8 cellular contexts compared by ENCODE assay signal in the genomic region with DNA sequence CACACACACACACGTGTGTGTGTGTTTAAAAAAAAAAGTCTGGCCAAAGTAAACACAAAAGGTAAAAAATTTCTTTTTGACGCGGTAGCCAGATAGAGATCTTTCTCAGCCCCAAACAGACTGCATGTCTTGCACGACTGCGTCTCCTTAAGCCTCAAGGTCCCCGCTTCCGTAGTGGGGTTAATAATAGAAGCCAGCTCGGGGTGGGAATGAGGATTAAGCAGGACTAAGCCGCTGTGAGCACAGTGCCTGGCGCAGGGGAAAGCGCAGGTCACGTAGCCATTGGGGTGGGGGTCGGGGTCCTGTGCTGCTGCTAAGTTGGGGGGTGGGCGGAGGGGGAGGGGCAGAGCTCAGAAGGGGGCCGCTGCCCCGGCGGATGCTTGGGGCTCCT. TPM values are rescaled to one million over a fixed set of nuclear protein-coding genes. Genes with fewer than 3 reads are reported as not detected.
DNase-seq lines count a peak whose midpoint lies in the region; ATAC-seq and TF ChIP-seq lines count a peak whose summit lies in the region.

No MANE protein-coding gene starts in this region.

- H3K27me3 ChIP-seq in MG63 = no peaks in the 10 kb centered on the region
- H3K27me3 ChIP-seq in neuron (ENCODE audit: insufficient read depth, low read length) = no peaks in the 10 kb centered on the region

- peaks cover 35% of the 10 kb centered on the region for H3K4me1 ChIP-seq in neuron (ENCODE audit: insufficient read depth, low read length)

- no peaks in the 10 kb centered on the region for H3K9me3 ChIP-seq in MG63
- no peaks in the 10 kb centered on the region for H3K9me3 ChIP-seq in neuron (ENCODE audit: low read length)

- ATAC-seq in Right ventricle myocardium inferior (peak; percentile 49), GM21390 (IDR thresholded peaks at IDR 0.05; ENCODE audit: unreplicated experiment) (no peak)

- no peak overlapping the region for H2AFZ ChIP-seq in neuron (ENCODE audit: low read depth, low read length)

- H3K36me3 ChIP-seq in MG63 (peaks cover 16% of the 10 kb centered on the region), neuron (ENCODE audit: insufficient read depth, low read length) (peaks cover 2% of the 10 kb centered on the region)

- no peak for TF ChIP-seq CTCF in fibroblast of pulmonary artery (IDR thresholded peaks at IDR 0.05; ENCODE audit: low read length, missing control alignments)

- DNase-seq in Right ventricle myocardium inferior (ENCODE audit: missing footprints) = no peak
- no peak for DNase-seq in cardiac septum (ENCODE audit: low spot score)
- no peak for DNase-seq in MG63
- peak; percentile 19 for DNase-seq in activated CD8-positive, alpha-beta memory T cell treated with anti-CD3 and anti-CD28 coated beads, Interleukin-2, amount 50 U/mL, for 4 hours
- DNase-seq in fibroblast of pulmonary artery (ENCODE audit: low read depth) = peak; percentile 27
- no peak for DNase-seq in cerebellar nuclear complex (lab: John Stamatoyannopoulos, UW)

- intact Hi-C loops in Right ventricle myocardium inferior (cut with DNase I) = loop anchor here (1.0 kb wide), 1 partner anchor 48 kb away; a partner anchor contains a TSS
- intact Hi-C loops in cardiac septum (cut with DNase I) = loop anchor here (5.0 to 10.0 kb wide), 2 partner anchors 48 to 85 kb away; a partner anchor contains a TSS

- peak overlapping the region; percentile 53 for H3K4me3 ChIP-seq in MG63
- H3K4me3 ChIP-seq in fibroblast of pulmonary artery (replicated peaks; ENCODE audit: low read depth, low read length) = peak overlapping the region; percentile 63
- H3K4me3 ChIP-seq in neuron (ENCODE audit: low read length) = peak overlapping the region; percentile 94

RNA-seq across cellular contexts. Expression of a gene that starts 0.5 kb away (rescaled TPM):
- 51.7 TPM for total RNA-seq in Right ventricle myocardium inferior
- 38.1 TPM for total RNA-seq in cardiac septum
- 44.2 and 102 TPM in 2 replicates for total RNA-seq in MG63 (2014; rRNA removed; shearing (Covaris generic); ENCODE audit: low replicate concordance)

RNA-seq across cellular contexts. Expression of a gene that starts 47.4 kb away (rescaled TPM):
- total RNA-seq in Right ventricle myocardium inferior = 24.9 TPM
- 16.4 TPM for total RNA-seq in cardiac septum
- 23.8 and 45.3 TPM in 2 replicates for total RNA-seq in MG63 (2014; rRNA removed; shearing (Covaris generic); ENCODE audit: low replicate concordance)

RNA-seq across cellular contexts. Expression of a gene that starts 47.8 kb away (rescaled TPM):
- 66.4 TPM for total RNA-seq in Right ventricle myocardium inferior
- total RNA-seq in cardiac septum = 49.7 TPM
- 59.3 and 59.9 TPM in 2 replicates for total RNA-seq in MG63 (2014; rRNA removed; shearing (Covaris generic); ENCODE audit: low replicate concordance)

RNA-seq across cellular contexts. Expression of a gene that starts 56.8 kb away (rescaled TPM):
- total RNA-seq in Right ventricle myocardium inferior = 9.8 TPM
- total RNA-seq in cardiac septum = 14.4 TPM
- 8.0 and 10.2 TPM in 2 replicates for total RNA-seq in MG63 (2014; rRNA removed; shearing (Covaris generic); ENCODE audit: low replicate concordance)

Comparison
In these comparisons a context has a peak if more than half of its experiments do, and no peak if none do; other contexts are left out.
1. DNase-seq: peak in activated CD8-positive, alpha-beta memory T cell treated with anti-CD3 and anti-CD28 coated beads, Interleukin-2, amount 50 U/mL, for 4 hours (single experiment) and fibroblast of pulmonary artery (single experiment); none in Right ventricle myocardium inferior (single experiment), cardiac septum (single experiment), MG63 (single experiment) and cerebellar nuclear complex (0 of 2).
2. Peak in every context shown above with its lines, with median percentiles within 50 percentile points of each other: H3K4me3 ChIP-seq.